8 cellular contexts compared by ENCODE assay signal in the genomic region with DNA sequence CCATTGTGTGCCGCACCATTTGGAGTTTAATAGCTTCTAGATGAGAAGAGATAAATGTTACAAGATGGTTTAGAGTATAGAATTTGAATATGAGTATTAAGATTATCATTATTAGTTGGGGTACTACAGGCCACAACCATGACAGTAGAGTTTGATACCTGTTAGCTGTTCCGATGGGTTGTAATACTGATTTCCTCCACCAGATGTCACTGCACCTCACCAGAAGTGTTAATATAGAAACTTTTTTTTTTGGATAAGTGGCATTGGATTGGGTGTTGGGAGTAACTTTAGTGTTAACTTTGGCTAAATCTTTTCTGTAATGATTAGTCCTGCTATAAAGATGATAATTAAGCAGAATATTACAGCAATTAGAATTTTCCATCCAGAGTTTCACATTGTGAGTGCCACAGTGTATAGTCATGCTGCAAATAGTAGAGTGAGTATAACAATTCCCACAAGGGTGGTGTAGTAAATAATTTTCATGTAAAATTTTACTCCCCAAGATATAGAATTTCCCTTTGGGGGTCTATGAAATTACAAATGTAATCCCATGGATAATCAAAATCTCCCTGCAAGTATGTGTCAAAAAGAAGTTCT. TPM values are rescaled to one million over a fixed set of nuclear protein-coding genes. Genes with fewer than 3 reads are reported as not detected.
DNase-seq lines count a peak whose midpoint lies in the region; ATAC-seq, FAIRE-seq and TF ChIP-seq lines count a peak whose summit lies in the region.

No MANE protein-coding gene starts in this region.

- H3K4me3 Mint-ChIP-seq in astrocyte (ENCODE audit: unreplicated experiment), result no peak overlapping the region

- no peaks in the 10 kb centered on the region for H3K36me3 ChIP-seq in astrocyte (ENCODE audit: insufficient read depth, low read length)
- no peaks in the 10 kb centered on the region for H3K36me3 ChIP-seq in lower lobe of right lung

- H3K9ac ChIP-seq in astrocyte (ENCODE audit: low read length), result no peak overlapping the region

- intact Hi-C loops in lower lobe of right lung (cut with DNase I), result no loop called here

- H3K27me3 Mint-ChIP-seq in astrocyte (ENCODE audit: low read depth, unreplicated experiment), result no peaks in the 10 kb centered on the region

- no peaks in the 10 kb centered on the region for H3K79me2 ChIP-seq in astrocyte (ENCODE audit: insufficient read depth, low read length)

- DNase-seq in DMS114 treated with DMSO at 0.1 percent for 48 hours (lab: John Stamatoyannopoulos, UW; ENCODE audit: unreplicated experiment) (peak; percentile 27), HK-2 (ENCODE audit: unreplicated experiment) (peak; percentile 26), astrocyte (ENCODE audit: low read depth) (peak; percentile 4), lower lobe of right lung (no peak), NCI-H510A treated with DMSO at 0.1 percent for 48 hours (lab: John Stamatoyannopoulos, UW) (no peak), NCI-H1436 (lab: John Stamatoyannopoulos, UW) (no peak), pons (ENCODE audit: low spot score) (no peak)

- ATAC-seq in lower lobe of right lung (no peak), HG03469 (IDR thresholded peaks at IDR 0.05; ENCODE audit: unreplicated experiment) (no peak)

- H4K20me1 ChIP-seq in astrocyte (ENCODE audit: insufficient read depth, low read length), result no peaks in the 10 kb centered on the region

- FAIRE-seq in astrocyte (lab: Jason Lieb, UNC), result peak; percentile 88

- no peaks in the 10 kb centered on the region for H3K36me3 Mint-ChIP-seq in astrocyte (ENCODE audit: low read depth, unreplicated experiment)

- no peak overlapping the region for H2AFZ ChIP-seq in astrocyte (ENCODE audit: low read depth, low read length)

- no peak overlapping the region for H3K4me2 ChIP-seq in astrocyte (ENCODE audit: low read length)

- H3K4me1 ChIP-seq in astrocyte (ENCODE audit: insufficient read depth, low read length) (no peaks in the 10 kb centered on the region), lower lobe of right lung (no peaks in the 10 kb centered on the region)

- TF ChIP-seq CTCF in astrocyte (IDR thresholded peaks at IDR 0.05; ENCODE audit: insufficient read depth, low read depth, low read length), result peak; percentile 68
- TF ChIP-seq CTCF in lower lobe of right lung (IDR thresholded peaks at IDR 0.05), result peak; percentile 66

- H3K27ac Mint-ChIP-seq in astrocyte (ENCODE audit: unreplicated experiment), result no peak overlapping the region

- H3K9me3 Mint-ChIP-seq in astrocyte (ENCODE audit: unreplicated experiment), result peaks cover 22% of the 10 kb centered on the region

- no peaks in the 10 kb centered on the region for H3K27me3 ChIP-seq in astrocyte (ENCODE audit: insufficient read depth, low read length)
- peaks cover 4% of the 10 kb centered on the region for H3K27me3 ChIP-seq in lower lobe of right lung (ENCODE audit: low read depth)

- H3K4me1 Mint-ChIP-seq in astrocyte (ENCODE audit: low read depth, unreplicated experiment), result no peaks in the 10 kb centered on the region

- H3K9me3 ChIP-seq in astrocyte (ENCODE audit: insufficient read depth, low read depth, low read length) (no peaks in the 10 kb centered on the region), lower lobe of right lung (peaks cover 37% of the 10 kb centered on the region)

- H3K27ac ChIP-seq in astrocyte (ENCODE audit: low read depth, low read length) (no peak overlapping the region), lower lobe of right lung (no peak overlapping the region)

- H3K4me3 ChIP-seq in astrocyte (ENCODE audit: insufficient read depth, low read depth, low read length), result no peak overlapping the region
- no peak overlapping the region for H3K4me3 ChIP-seq in lower lobe of right lung

RNA-seq across cellular contexts. Expression of gene PSG3, which starts 56.3 kb away (rescaled TPM):
- total RNA-seq in astrocyte (0.34 and 0.48 TPM in 2 replicates), lower lobe of right lung (not detected)

Comparison
In these comparisons a context has a peak if more than half of its experiments do, and no peak if none do; other contexts are left out.
1. DNase-seq: peak in DMS114 treated with DMSO at 0.1 percent for 48 hours (single experiment), HK-2 (single experiment) and astrocyte (single experiment); none in lower lobe of right lung (single experiment), NCI-H510A treated with DMSO at 0.1 percent for 48 hours (single experiment), NCI-H1436 (single experiment) and pons (single experiment).